ENCODE assay signal across 1 cellular context in the genomic region with DNA sequence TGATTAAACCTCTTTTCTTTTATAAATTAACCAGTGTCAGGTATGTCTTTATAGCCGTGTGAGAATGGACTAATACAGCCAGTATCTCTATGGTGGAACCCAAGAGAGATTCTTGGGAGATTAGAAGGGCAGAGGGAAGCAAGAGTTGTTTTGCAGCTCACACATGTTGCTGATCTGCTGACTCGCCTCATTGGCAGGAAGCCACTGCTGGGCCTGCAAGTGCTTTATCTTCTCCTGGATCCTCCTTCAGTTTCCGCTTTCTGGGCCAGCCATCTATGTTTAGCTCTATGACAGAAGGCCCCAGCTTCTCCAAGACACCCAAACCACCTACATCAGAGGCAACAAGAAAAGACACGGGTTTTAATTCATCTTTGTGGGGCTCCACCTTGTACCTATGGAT.
TF ChIP-seq lines count a peak whose summit lies in the region.

No MANE protein-coding gene starts in this region.

TF ChIP-seq in SK-N-SH, 30 proteins besides CTCF, POLR2A, EP300 and RAD21 (continued from another document):
- TF ChIP-seq EZH2phosphoT487 (IDR thresholded peaks at IDR 0.05; ENCODE audit: borderline replicate concordance, low read depth) = no peak
- no peak for TF ChIP-seq GATA2 (CRISPR knock-in tag; IDR thresholded peaks at IDR 0.05)
- TF ChIP-seq FOSL2 (IDR thresholded peaks at IDR 0.05; ENCODE audit: borderline replicate concordance, low read depth) = 0 out of 2 replicates have a peak, but pooled peaks have one; percentile 7
- TF ChIP-seq FOXJ3 (CRISPR knock-in tag; IDR thresholded peaks at IDR 0.05) = no peak
- TF ChIP-seq ZBTB33 (IDR thresholded peaks at IDR 0.05; ENCODE audit: borderline replicate concordance, low read depth) = no peak
TF ChIP-seq in SK-N-SH: peak in this region for 3.
